35 cellular contexts compared by ENCODE assay signal in the genomic region with DNA sequence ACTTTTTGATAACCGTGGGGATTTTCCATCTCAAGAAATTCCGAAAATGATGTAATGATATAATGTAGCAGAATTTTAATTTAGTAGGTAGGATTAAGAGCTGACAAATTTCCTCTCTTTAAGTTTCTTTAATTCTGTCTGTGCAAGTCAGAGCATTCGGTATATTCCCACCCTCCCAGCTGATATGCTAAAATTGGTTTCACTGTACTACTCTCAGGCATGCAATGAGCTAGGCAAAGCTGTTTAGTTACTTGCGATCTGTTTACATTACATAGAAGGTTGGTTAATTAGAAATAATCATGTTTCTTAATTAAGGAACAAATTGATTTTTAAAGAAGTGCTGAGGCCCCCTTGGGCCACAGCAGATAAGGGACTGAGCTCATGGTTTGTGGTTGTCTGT.
"Had no signal": no experiment of that assay in that cellular context is flagged by ENCODE, and none has a peak within 500 bp of the region (broad histone marks: within the 10 kb centered on the region; RNA-seq: fewer than 3 reads in every experiment).

No MANE protein-coding gene starts in this region.

- H3K4me3 ChIP-seq: MG63 had no signal

- H3K4me2 ChIP-seq: KMS-11 had no signal

- DNase-seq: Karpas-422, Kasumi-1, KBM-7, KG1, MG63, MM.1S, MV-4-11, NCI-H1048, NCI-H1092, NCI-H1092 treated with DMSO at 0.1 percent for 48 hours, NCI-H1105, NCI-H1105 treated with DMSO at 0.1 percent for 48 hours, NCI-H1417, NCI-H1417 treated with DMSO at 0.1 percent for 48 hours, NCI-H1436, NCI-H1436 treated with DMSO at 0.1 percent for 48 hours, NCI-H146, NCI-H1694, NCI-H1694 treated with DMSO at 0.1 percent for 48 hours, NCI-H187, NCI-H187 treated with DMSO at 0.1 percent for 48 hours, NCI-H2029, NCI-H2029 treated with DMSO at 0.1 percent for 48 hours, NCI-H2081, NCI-H2081 treated with DMSO at 0.1 percent for 48 hours, NCI-H2107, NCI-H2171, NCI-H2171 treated with DMSO at 0.1 percent for 48 hours, NCI-H2227 treated with DMSO at 0.1 percent for 48 hours, NCI-H226, NCI-H345, NCI-H446, NCI-H446 treated with DMSO at 0.1 percent for 48 hours, NCI-H510A had no signal

- H3K36me3 ChIP-seq: MG63 had no signal

- H3K9me3 ChIP-seq: MG63 had no signal

- H3K27ac ChIP-seq: KMS-11 had no signal

- H3K27me3 ChIP-seq: MG63 had no signal

- H3K9ac ChIP-seq: KMS-11 had no signal
